16 cellular contexts compared by ENCODE assay signal in genomic region chr6:154558984-154559383, GRCh38.
"Had no signal": no experiment of that assay in that cellular context is flagged by ENCODE, and none has a peak within 500 bp of the region (broad histone marks: within the 10 kb centered on the region; RNA-seq: fewer than 3 reads in every experiment).

No MANE protein-coding gene starts in this region.

- H3K4me1 ChIP-seq: left lung, lower lobe of right lung, tibial artery, upper lobe of left lung, vagina had no signal

- H3K9me3 ChIP-seq: esophagus squamous epithelium, gastroesophageal sphincter, left lung, lower lobe of right lung, ovary, tibial artery, upper lobe of left lung, vagina had no signal

- H3K4me3 ChIP-seq: esophagus squamous epithelium, gastroesophageal sphincter, left lung, lower lobe of right lung, ovary, tibial artery, upper lobe of left lung, vagina had no signal

- ATAC-seq: effector memory CD8-positive, alpha-beta T cell; gastroesophageal sphincter; left lung; lower lobe of right lung had no signal

- H3K36me3 ChIP-seq: esophagus squamous epithelium, gastroesophageal sphincter, left lung, lower lobe of right lung, ovary, tibial artery, upper lobe of left lung, vagina had no signal

- H3K27ac ChIP-seq: esophagus squamous epithelium, gastroesophageal sphincter, left lung, lower lobe of right lung, ovary, tibial artery, upper lobe of left lung, vagina had no signal

- DNase-seq: effector memory CD8-positive, alpha-beta T cell; esophagus squamous epithelium; foreskin fibroblast; glutamatergic neuron; islet precursor cell; left lung; lower lobe of right lung; nucleus accumbens; ovary; right cardiac atrium; stimulated activated CD4-positive, alpha-beta T cell treated with anti-CD3 and anti-CD28 coated beads, Interleukin-4, amount 100 ng/mL, for 1 hour; stimulated activated CD8-positive, alpha-beta memory T cell treated with anti-CD3 and anti-CD28 coated beads, Interleukin-4, amount 100 ng/mL, for 48 hours; tibial artery; upper lobe of left lung had no signal
